ENCODE assay signal across 8 cellular contexts in the genomic region with DNA sequence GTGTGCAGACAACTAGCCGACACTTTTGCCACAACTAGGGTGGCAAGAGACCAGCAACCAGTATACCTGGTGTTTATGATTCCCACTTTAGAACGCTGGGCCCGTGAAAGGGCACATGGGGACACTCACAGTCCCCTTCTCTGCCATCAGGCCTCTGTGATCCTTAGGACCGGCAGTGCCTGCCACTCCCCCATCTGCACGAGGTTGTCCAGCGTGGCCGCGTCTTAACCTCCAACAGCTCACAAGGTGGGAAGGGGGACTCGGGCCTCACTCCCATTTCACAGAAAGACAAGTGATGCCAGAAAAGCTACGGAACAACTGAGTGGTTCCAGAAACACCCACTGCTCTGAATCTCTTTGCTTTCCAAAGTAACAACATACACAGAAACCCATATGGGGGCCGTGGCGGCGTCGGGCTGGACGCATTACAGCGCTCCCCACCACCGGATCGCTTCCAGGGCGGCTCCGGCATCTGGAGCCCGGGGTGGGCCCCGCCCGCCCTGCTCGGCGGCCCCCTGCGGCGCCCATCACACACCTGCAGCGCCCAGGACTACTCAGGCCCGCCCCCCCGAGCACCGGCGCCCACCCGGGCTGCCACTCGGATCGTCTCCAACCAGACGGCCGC. TPM values are rescaled to one million over a fixed set of nuclear protein-coding genes. Genes with fewer than 3 reads are reported as not detected.
A peak's percentile ranks its signal among the peaks of the same experiment; 100 is the strongest.
DNase-seq lines count a peak whose midpoint lies in the region; ATAC-seq and TF ChIP-seq lines count a peak whose summit lies in the region.

No MANE protein-coding gene starts in this region.

- peak overlapping the region; percentile 82 for H3K9ac ChIP-seq in MM.1S (ENCODE audit: low read length)
- H3K9ac ChIP-seq in endocrine pancreas (ENCODE audit: control insufficient read depth, insufficient read depth, low read length): peak overlapping the region; percentile 63

- TF ChIP-seq EP300 in ovary (IDR thresholded peaks at IDR 0.05): no peak

- peak overlapping the region; percentile 98 for H2AFZ ChIP-seq in MM.1S (ENCODE audit: low read length)

- DNase-seq in activated CD8-positive, alpha-beta memory T cell treated with anti-CD3 and anti-CD28 coated beads, Interleukin-2, amount 10 ng/mL, durations not matched to agents 7 days and 5 days: no peak
- DNase-seq in activated CD8-positive, alpha-beta memory T cell treated with anti-CD3 and anti-CD28 coated beads, Interleukin-2, amount 50 U/mL, for 48 hours: no peak
- DNase-seq in MM.1S (no peak), ovary (peak in 1 of 5 donors; percentile 45), 8988T (no peak), ACHN (no peak)

- peak overlapping the region; percentile 82 for H3K4me3 Mint-ChIP-seq in activated CD8-positive, alpha-beta memory T cell treated with anti-CD3 and anti-CD28 coated beads, Interleukin-2, amount 10 ng/mL, durations not matched to agents 7 days and 5 days

- peak overlapping the region; percentile 79 for H3K4me2 ChIP-seq in MM.1S (ENCODE audit: low read depth, low read length)

- CTCF ChIA-PET in activated CD8-positive, alpha-beta memory T cell treated with anti-CD3 and anti-CD28 coated beads, Interleukin-2, amount 10 ng/mL, durations not matched to agents 7 days and 5 days (lab: Charles Lee): interaction anchor here (1.0 to 2.3 kb wide), 3 partner anchors 9 to 42 kb away, joined by 3 to 5 read pairs (median 4); no protein-coding TSS in a partner anchor

- H3K4me1 Mint-ChIP-seq in activated CD8-positive, alpha-beta memory T cell treated with anti-CD3 and anti-CD28 coated beads, Interleukin-2, amount 10 ng/mL, durations not matched to agents 7 days and 5 days: peaks cover 10% of the 10 kb centered on the region

- in situ Hi-C loops in ACHN (cut with HindIII; ENCODE audit: low pct_ligation_motif_present, low pct_unique_long_range_greater_than_20kb, low sequenced_read_pairs): no loop called here

- H3K27me3 ChIP-seq in MM.1S (replicated peaks; ENCODE audit: insufficient read depth, low read length) (no peaks in the 10 kb centered on the region), endocrine pancreas (ENCODE audit: control insufficient read depth, insufficient read depth, low read length) (no peaks in the 10 kb centered on the region), ovary (no peaks in the 10 kb centered on the region)

- no peaks in the 10 kb centered on the region for H3K27me3 Mint-ChIP-seq in activated CD8-positive, alpha-beta memory T cell treated with anti-CD3 and anti-CD28 coated beads, Interleukin-2, amount 10 ng/mL, durations not matched to agents 7 days and 5 days

- TF ChIP-seq CTCF in MM.1S (IDR thresholded peaks at IDR 0.05; ENCODE audit: low read length) (no peak), ovary (IDR thresholded peaks at IDR 0.05) (no peak)

- H3F3A ChIP-seq in MM.1S (ENCODE audit: insufficient read depth, low read length): no peaks in the 10 kb centered on the region

- peaks cover 6% of the 10 kb centered on the region; the same call in 1 of the 2 replicates for H3K79me2 ChIP-seq in MM.1S (ENCODE audit: low read length)

- intact Hi-C loops in ovary (cut with DNase I): loop anchor here in 1 of 4 donors (5.0 kb wide), 1 partner anchor 42 kb away; no protein-coding TSS in a partner anchor

- H3K4me1 ChIP-seq in MM.1S (ENCODE audit: low read length) (0 out of 2 replicates have a peak, but pooled peaks cover 5% of the 10 kb centered on the region), endocrine pancreas (ENCODE audit: control insufficient read depth, insufficient read depth, low read length) (no peaks in the 10 kb centered on the region), ovary (ENCODE audit: insufficient read depth) (peaks cover 9% of the 10 kb centered on the region)

- H4K20me1 ChIP-seq in MM.1S (ENCODE audit: insufficient read depth, low read length): no peaks in the 10 kb centered on the region

- H3K4me3 ChIP-seq in MM.1S (ENCODE audit: low read length): peak overlapping the region; percentile 89
- H3K4me3 ChIP-seq in endocrine pancreas (ENCODE audit: control insufficient read depth, insufficient read depth, low read length): no peak overlapping the region
- H3K4me3 ChIP-seq in ovary: peak overlapping the region; percentile 82

- H3K27ac ChIP-seq in MM.1S (ENCODE audit: low read length): no peak overlapping the region
- H3K27ac ChIP-seq in ovary: peak overlapping the region; percentile 80 to 97

- peaks cover 3% of the 10 kb centered on the region for H3K36me3 Mint-ChIP-seq in activated CD8-positive, alpha-beta memory T cell treated with anti-CD3 and anti-CD28 coated beads, Interleukin-2, amount 10 ng/mL, durations not matched to agents 7 days and 5 days

- peak overlapping the region; percentile 84 for H3K27ac Mint-ChIP-seq in activated CD8-positive, alpha-beta memory T cell treated with anti-CD3 and anti-CD28 coated beads, Interleukin-2, amount 10 ng/mL, durations not matched to agents 7 days and 5 days

- no peak for ATAC-seq in activated CD8-positive, alpha-beta memory T cell treated with anti-CD3 and anti-CD28 coated beads, Interleukin-2, amount 10 ng/mL, durations not matched to agents 7 days and 5 days
- ATAC-seq in GM19395 (IDR thresholded peaks at IDR 0.05; ENCODE audit: unreplicated experiment): no peak

- H3K36me3 ChIP-seq in MM.1S (replicated peaks; ENCODE audit: insufficient read depth, low read length) (no peaks in the 10 kb centered on the region), endocrine pancreas (ENCODE audit: control insufficient read depth, insufficient read depth, low read length) (no peaks in the 10 kb centered on the region), ovary (no peaks in the 10 kb centered on the region)

- H3K9me3 ChIP-seq in MM.1S (replicated peaks; ENCODE audit: insufficient read depth, low read length) (no peaks in the 10 kb centered on the region), endocrine pancreas (ENCODE audit: control insufficient read depth, low read length) (no peaks in the 10 kb centered on the region), ovary (no peaks in the 10 kb centered on the region)

- H3K9me3 Mint-ChIP-seq in activated CD8-positive, alpha-beta memory T cell treated with anti-CD3 and anti-CD28 coated beads, Interleukin-2, amount 10 ng/mL, durations not matched to agents 7 days and 5 days (ENCODE audit: low read depth): no peaks in the 10 kb centered on the region

- H3K9me2 ChIP-seq in MM.1S (replicated peaks; ENCODE audit: insufficient read depth, low read length): no peaks in the 10 kb centered on the region

- WGBS in ovary, 3 donors: 5 to 14% (median 8%) methylated on average over 24 to 37 of the region's 37 CpGs

- no peak for TF ChIP-seq POLR2A in ovary (IDR thresholded peaks at IDR 0.05)

RNA-seq across cellular contexts. Expression of a gene that starts 1.0 kb away (rescaled TPM):
- 10 to 100 TPM; 19.5 to 20.7 TPM for total RNA-seq in activated CD8-positive, alpha-beta memory T cell treated with anti-CD3 and anti-CD28 coated beads, Interleukin-2, amount 10 ng/mL, durations not matched to agents 7 days and 5 days
- total RNA-seq in ovary: 10 to 100 TPM; 31.8 to 53.8 (median 42.4) TPM
- polyA plus RNA-seq in ovary: 10 to 100 TPM; 19.3 to 28.6 TPM
